21 cellular contexts compared by ENCODE assay signal in the genomic region with DNA sequence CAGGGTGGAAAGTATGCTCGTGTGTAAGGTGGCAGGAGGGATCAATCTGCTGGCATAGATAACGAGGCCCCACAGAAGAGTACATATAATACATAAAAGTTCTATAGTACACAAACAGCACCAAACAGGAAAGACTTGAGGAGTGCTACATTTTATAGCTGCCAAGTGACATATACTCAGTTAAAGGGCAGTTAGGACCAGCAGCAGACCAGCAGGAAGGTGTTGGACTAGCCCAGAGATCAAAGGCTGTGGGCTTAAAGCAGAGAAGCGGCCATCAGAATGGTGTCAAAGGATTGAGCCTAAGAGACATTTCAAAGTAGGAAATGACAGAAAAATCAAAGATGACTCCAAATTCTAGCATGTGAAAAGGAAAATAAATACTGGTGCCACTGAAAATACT. TPM values are rescaled to one million over a fixed set of nuclear protein-coding genes. Genes with fewer than 3 reads are reported as not detected.
DNase-seq lines count a peak whose midpoint lies in the region; ATAC-seq and TF ChIP-seq lines count a peak whose summit lies in the region.
"Had no signal": no experiment of that assay in that cellular context is flagged by ENCODE, and none has a peak within 500 bp of the region (broad histone marks: within the 10 kb centered on the region; RNA-seq: fewer than 3 reads in every experiment).

No MANE protein-coding gene starts in this region.

- no peak overlapping the region for H3K9ac ChIP-seq in Loucy (ENCODE audit: low read depth, low read length, poor library complexity, severe bottlenecking)
- H3K9ac ChIP-seq: GM23248 had no signal

- no peak overlapping the region for H3K4me3 ChIP-seq in CD4-positive, alpha-beta memory T cell (ENCODE audit: low read length in 2 of 2)
- no peak overlapping the region for H3K4me3 ChIP-seq in Loucy (ENCODE audit: low read length, poor library complexity, severe bottlenecking)
- H3K4me3 ChIP-seq in left lung, result no peak overlapping the region
- H3K4me3 ChIP-seq: GM23248, SJSA1 had no signal

- H3K36me3 ChIP-seq in CD4-positive, alpha-beta memory T cell (ENCODE audit: insufficient read depth, low read length), result no peaks in the 10 kb centered on the region
- H3K36me3 ChIP-seq in Loucy (ENCODE audit: insufficient read depth, low read length) (no peaks in the 10 kb centered on the region), left lung (no peaks in the 10 kb centered on the region)
- H3K36me3 ChIP-seq: SJSA1 had no signal

- peaks cover 0 to 2% (median 0%) of the 10 kb centered on the region in 8 donors for H3K9me3 Mint-ChIP-seq in CD4-positive, alpha-beta memory T cell

- no peaks in the 10 kb centered on the region for H4K20me1 ChIP-seq in Loucy (ENCODE audit: insufficient read depth, low read length, poor library complexity, severe bottlenecking)

- TF ChIP-seq CTCF in Loucy (conservative IDR thresholded peaks at IDR 0.05; ENCODE audit: low read length) (no peak), left lung (IDR thresholded peaks at IDR 0.05) (no peak)

- DNase-seq in CD4-positive, alpha-beta memory T cell, result no peak
- DNase-seq in left colon (no peak), left lung (no peak), NCI-H1417 (lab: John Stamatoyannopoulos, UW) (no peak), DMS 273 treated with DMSO at 0.1 percent for 48 hours (lab: John Stamatoyannopoulos, UW) (no peak)
- no peak for DNase-seq in stimulated activated naive CD4-positive, alpha-beta T cell (lab: John Stamatoyannopoulos, UW)
- DNase-seq: DMS53, GM23248, H7, KBM-7, MM.1S, NCI-H1694, NCI-H2029 treated with DMSO at 0.1 percent for 48 hours, NCI-H446 treated with DMSO at 0.1 percent for 48 hours, NCI-H526, NCI-H82, Right ventricle myocardium superior, RPMI8226 had no signal

- peaks cover 5% of the 10 kb centered on the region for H3K4me1 ChIP-seq in CD4-positive, alpha-beta memory T cell (ENCODE audit: insufficient read depth, low read length)
- H3K4me1 ChIP-seq in Loucy (ENCODE audit: insufficient read depth, low read length, poor library complexity, severe bottlenecking), result peaks cover 28% of the 10 kb centered on the region
- no peaks in the 10 kb centered on the region for H3K4me1 ChIP-seq in left lung
- H3K4me1 ChIP-seq: SJSA1 had no signal

- no peak overlapping the region for H3K4me3 Mint-ChIP-seq in CD4-positive, alpha-beta memory T cell

- H3F3A ChIP-seq in Loucy (ENCODE audit: low read depth), result no peaks in the 10 kb centered on the region

- H3K27ac ChIP-seq in CD4-positive, alpha-beta memory T cell (ENCODE audit: low read depth, low read length), result no peak overlapping the region
- H3K27ac ChIP-seq in left lung, result no peak overlapping the region
- H3K27ac ChIP-seq: C4-2B, GM23248, SJSA1 had no signal

- peak overlapping the region in 4 of 7 donors; percentile 0 to 85 (median 71) for H3K27ac Mint-ChIP-seq in CD4-positive, alpha-beta memory T cell

- peaks cover 13 to 17% of the 10 kb centered on the region in 2 donors for H3K36me3 Mint-ChIP-seq in CD4-positive, alpha-beta memory T cell

- H3K4me1 Mint-ChIP-seq in CD4-positive, alpha-beta memory T cell, result peaks cover 25 to 54% (median 34%) of the 10 kb centered on the region in 4 donors

- peak overlapping the region; percentile 21 for H3K4me2 ChIP-seq in Loucy (ENCODE audit: low read depth, low read length, poor library complexity, severe bottlenecking)

- CTCF ChIA-PET in CD4-positive, alpha-beta memory T cell (lab: Charles Lee; ENCODE audit: partially characterized antibody), result interaction anchor here (0.8 kb wide), 1 partner anchor 28 kb away, joined by 3 read pairs; no protein-coding TSS in a partner anchor

- no peaks in the 10 kb centered on the region for H3K9me2 ChIP-seq in Loucy (replicated peaks; ENCODE audit: low read depth, low read length)

- no peak overlapping the region for H2AFZ ChIP-seq in Loucy (ENCODE audit: low read length)
- H2AFZ ChIP-seq: GM23248 had no signal

- no peaks in the 10 kb centered on the region for H3K9me3 ChIP-seq in CD4-positive, alpha-beta memory T cell (ENCODE audit: control insufficient read depth in 1 of 2, low read length in 2 of 2)
- H3K9me3 ChIP-seq in Loucy (ENCODE audit: insufficient read depth, low read depth, low read length) (no peaks in the 10 kb centered on the region), left lung (no peaks in the 10 kb centered on the region)
- H3K9me3 ChIP-seq: SJSA1 had no signal

- POLR2A ChIA-PET in CD4-positive, alpha-beta memory T cell (lab: Charles Lee; ENCODE audit: partially characterized antibody), result interaction anchor here (1.2 to 1.3 kb wide), 2 partner anchors 19 to 36 kb away, joined by 3 to 4 read pairs; no protein-coding TSS in a partner anchor

- intact Hi-C loops in CD4-positive, alpha-beta memory T cell (cut with micrococcal nuclease), result no loop called here
- intact Hi-C loops in left colon (cut with DNase I, micrococcal nuclease), result loop anchor here in 1 of 2 donors (5.0 kb wide), 1 partner anchor 61 kb away; no protein-coding TSS in a partner anchor
- intact Hi-C loops in left lung (cut with DNase I), result no loop called here

- peaks cover 30% of the 10 kb centered on the region for H3K79me2 ChIP-seq in Loucy (ENCODE audit: insufficient read depth, low read length)

- no peaks in the 10 kb centered on the region for H3K27me3 Mint-ChIP-seq in CD4-positive, alpha-beta memory T cell

- ATAC-seq in left colon (peak; percentile 95), left lung (no peak)

- no peaks in the 10 kb centered on the region for H3K27me3 ChIP-seq in CD4-positive, alpha-beta memory T cell (ENCODE audit: insufficient read depth, low read length)
- H3K27me3 ChIP-seq in Loucy (ENCODE audit: insufficient read depth, low read length, poor library complexity, severe bottlenecking) (no peaks in the 10 kb centered on the region), left lung (no peaks in the 10 kb centered on the region)
- H3K27me3 ChIP-seq: SJSA1 had no signal

RNA-seq across cellular contexts. Expression of a gene that starts 34.5 kb away (rescaled TPM):
- total RNA-seq in CD4-positive, alpha-beta memory T cell, result 10 to 100 TPM; 49.3 to 50.8 TPM
- polyA plus RNA-seq in CD4-positive, alpha-beta memory T cell, result 10 to 100 TPM; 19.8 to 27.8 TPM
- total RNA-seq in left colon (10 to 100 TPM; 18.8 to 32.0 TPM), left lung (10 to 100 TPM in 1 of 2 donors, 1 to 10 TPM in 1; 9.7 to 12.9 TPM)
